18 cellular contexts compared by ENCODE assay signal in the genomic region with DNA sequence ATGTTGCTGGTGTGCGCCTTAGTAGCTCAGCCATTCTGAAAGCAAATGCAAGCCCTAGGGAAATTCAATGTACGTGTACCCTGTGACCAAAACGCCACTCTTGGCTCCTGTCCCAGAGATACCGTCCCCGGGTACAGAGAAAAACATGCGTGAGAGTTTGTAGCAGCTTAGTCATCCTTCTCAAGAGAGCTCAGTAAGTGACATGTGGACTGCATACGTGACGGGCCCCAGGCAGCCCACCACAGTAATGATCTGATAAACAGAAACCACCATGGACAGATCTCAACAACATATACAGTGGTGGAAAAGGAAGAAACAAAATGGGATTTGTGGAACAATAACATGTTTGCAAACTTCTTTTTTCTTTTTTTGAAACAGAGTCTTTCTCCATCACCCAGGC. TPM values are rescaled to one million over a fixed set of nuclear protein-coding genes. Genes with fewer than 3 reads are reported as not detected.
DNase-seq lines count a peak whose midpoint lies in the region; ATAC-seq and TF ChIP-seq lines count a peak whose summit lies in the region.
"Had no signal": no experiment of that assay in that cellular context is flagged by ENCODE, and none has a peak within 500 bp of the region (broad histone marks: within the 10 kb centered on the region; RNA-seq: fewer than 3 reads in every experiment).

No MANE protein-coding gene starts in this region.

- H3K9me3 Mint-ChIP-seq in MCF 10A (ENCODE audit: unreplicated experiment) = no peaks in the 10 kb centered on the region
- no peaks in the 10 kb centered on the region for H3K9me3 Mint-ChIP-seq in activated naive CD8-positive, alpha-beta T cell treated with anti-CD3 and anti-CD28 coated beads, Interleukin-2, amount 50 U/mL, for 24 hours
- H3K9me3 Mint-ChIP-seq: GM23338 had no signal

- TF ChIP-seq CTCF in MCF 10A (IDR thresholded peaks at IDR 0.05; ENCODE audit: unreplicated experiment) (no peak), mammary epithelial cell (conservative IDR thresholded peaks at IDR 0.05 in 1 of 2, IDR thresholded peaks at IDR 0.05 in 1 of 2; ENCODE audit: extremely low read depth in 1 of 2, insufficient read depth in 1 of 2, low read depth in 1 of 2, low read length in 2 of 2) (no peak), fibroblast of villous mesenchyme (IDR thresholded peaks at IDR 0.05; ENCODE audit: insufficient read depth, low read depth, low read length) (no peak), transverse colon (IDR thresholded peaks at IDR 0.05) (no peak)

- H3K36me3 Mint-ChIP-seq in MCF 10A (ENCODE audit: insufficient read depth, unreplicated experiment) = peaks cover 5% of the 10 kb centered on the region
- no peaks in the 10 kb centered on the region for H3K36me3 Mint-ChIP-seq in activated naive CD8-positive, alpha-beta T cell treated with anti-CD3 and anti-CD28 coated beads, Interleukin-2, amount 50 U/mL, for 24 hours (ENCODE audit: low read depth)
- H3K36me3 Mint-ChIP-seq: CD8-positive, alpha-beta memory T cell; type B pancreatic cell had no signal

- H3K4me1 ChIP-seq in mammary epithelial cell (ENCODE audit: insufficient read depth, low read length) = peaks cover 12% of the 10 kb centered on the region
- H3K4me1 ChIP-seq in transverse colon = peaks cover 0 to 9% (median 0%) of the 10 kb centered on the region in 4 donors
- H3K4me1 ChIP-seq: A549 had no signal

- H3K27me3 ChIP-seq in mammary epithelial cell (ENCODE audit: insufficient read depth, low read length) (peaks cover 2% of the 10 kb centered on the region), transverse colon (no peaks in the 10 kb centered on the region)

- no peak overlapping the region for H3K9ac ChIP-seq in mammary epithelial cell (ENCODE audit: insufficient read depth, low read length)

- H3K27me3 Mint-ChIP-seq in MCF 10A (ENCODE audit: insufficient read depth, unreplicated experiment) = no peaks in the 10 kb centered on the region
- peaks cover 33% of the 10 kb centered on the region for H3K27me3 Mint-ChIP-seq in activated naive CD8-positive, alpha-beta T cell treated with anti-CD3 and anti-CD28 coated beads, Interleukin-2, amount 50 U/mL, for 24 hours
- H3K27me3 Mint-ChIP-seq: type B pancreatic cell had no signal

- CTCF ChIA-PET in MCF 10A (lab: Yijun Ruan, JAX) (interaction anchor here (0.6 kb wide), 1 partner anchor 942 kb away, joined by 3 read pairs; no protein-coding TSS in a partner anchor), mammary epithelial cell (lab: Charles Lee; ENCODE audit: low non-redundant PET) (no interaction called here)

- H3K4me3 ChIP-seq in mammary epithelial cell (replicated peaks in 1 of 3; ENCODE audit: insufficient read depth in 1 of 3, low read depth in 2 of 3, low read length in 3 of 3) (no peak overlapping the region), fibroblast of villous mesenchyme (ENCODE audit: low read depth, low read length) (no peak overlapping the region), transverse colon (no peak overlapping the region)
- H3K4me3 ChIP-seq: A549, GM23338 had no signal

- 33% methylated on average over 8 of the region's 8 CpGs for WGBS in mammary epithelial cell (ENCODE audit: low coverage, missing lambda C conversion rate)
- WGBS in transverse colon (ENCODE audit: low coverage in 1 of 2), 2 donors = 62 to 71% methylated on average over 3 to 8 of the region's 8 CpGs

- no peaks in the 10 kb centered on the region for H3K36me3 ChIP-seq in mammary epithelial cell (ENCODE audit: insufficient read depth, low read length)
- no peaks in the 10 kb centered on the region for H3K36me3 ChIP-seq in transverse colon

- dilution Hi-C loops in mammary epithelial cell (cut with HindIII; ENCODE audit: low sequenced_read_pairs) = no loop called here

- no peaks in the 10 kb centered on the region for H3K79me2 ChIP-seq in mammary epithelial cell (ENCODE audit: insufficient read depth, low read length)

- H3K4me3 Mint-ChIP-seq in MCF 10A (ENCODE audit: unreplicated experiment) = no peak overlapping the region
- H3K4me3 Mint-ChIP-seq in activated naive CD8-positive, alpha-beta T cell treated with anti-CD3 and anti-CD28 coated beads, Interleukin-2, amount 50 U/mL, for 24 hours = no peak overlapping the region
- H3K4me3 Mint-ChIP-seq: CD8-positive, alpha-beta memory T cell; GM23338; type B pancreatic cell had no signal

- in situ Hi-C loops in mammary epithelial cell (cut with MboI; ENCODE audit: low sequenced_read_pairs in 2 of 2) (no loop called here), transverse colon (cut with MboI; ENCODE audit: low pct_ligation_motif_present in 1 of 4, low pct_unique_long_range_greater_than_20kb in 1 of 4, low sequenced_read_pairs in 3 of 4) (no loop called here)

- no peak overlapping the region for H3K27ac Mint-ChIP-seq in MCF 10A (ENCODE audit: low read depth, unreplicated experiment)
- H3K27ac Mint-ChIP-seq in activated naive CD8-positive, alpha-beta T cell treated with anti-CD3 and anti-CD28 coated beads, Interleukin-2, amount 50 U/mL, for 24 hours = no peak overlapping the region
- H3K27ac Mint-ChIP-seq: GM23338, type B pancreatic cell had no signal

- H3K9me3 ChIP-seq in mammary epithelial cell (replicated peaks; ENCODE audit: insufficient read depth, low read length) (no peaks in the 10 kb centered on the region), transverse colon (no peaks in the 10 kb centered on the region)

- no peak for TF ChIP-seq POLR2A in transverse colon (IDR thresholded peaks at IDR 0.05)

- BruUV-seq in MCF 10A (replicated peaks; lab: Mats Ljungman, UMichigan) = no TSS peak
- no TSS peak for BruUV-seq in mammary epithelial cell (replicated peaks; lab: Mats Ljungman, UMichigan)

- H2AFZ ChIP-seq in mammary epithelial cell (ENCODE audit: low read depth, low read length) = no peak overlapping the region
- H2AFZ ChIP-seq: GM23338 had no signal

- H3K4me2 ChIP-seq in mammary epithelial cell (ENCODE audit: insufficient read depth, low read depth, low read length) = no peak overlapping the region
- H3K4me2 ChIP-seq: A549, GM23338 had no signal

- H3K27ac ChIP-seq in mammary epithelial cell (ENCODE audit: insufficient read depth, low read depth, low read length) (no peak overlapping the region), transverse colon (no peak overlapping the region)
- H3K27ac ChIP-seq: A549 had no signal

- POLR2A ChIA-PET in MCF 10A (lab: Yijun Ruan, JAX) = interaction anchor here (1.1 kb wide), 1 partner anchor 10 kb away, joined by 3 read pairs; no protein-coding TSS in a partner anchor

- no peak for TF ChIP-seq EP300 in transverse colon (IDR thresholded peaks at IDR 0.05; ENCODE audit: low read depth)

- intact Hi-C loops in MCF 10A (cut with micrococcal nuclease) (no loop called here), mammary epithelial cell (cut with micrococcal nuclease) (no loop called here), transverse colon (cut with DNase I; ENCODE audit: low total_unique reads) (no loop called here)

- no peaks in the 10 kb centered on the region for H4K20me1 ChIP-seq in mammary epithelial cell (ENCODE audit: insufficient read depth, low read length)

- DNase-seq in MCF 10A (ENCODE audit: unreplicated experiment) = peak; percentile 11
- DNase-seq in mammary epithelial cell = no peak
- DNase-seq in OCI-M1 (lab: John Stamatoyannopoulos, UW) = peak; percentile 43
- peak; percentile 19 for DNase-seq in fibroblast of villous mesenchyme (ENCODE audit: low read depth)
- DNase-seq in transverse colon = peak; percentile 27
- no peak for DNase-seq in activated naive CD8-positive, alpha-beta T cell treated with anti-CD3 and anti-CD28 coated beads, Interleukin-2, amount 50 U/mL, for 24 hours
- DNase-seq: activated CD4-positive, alpha-beta T cell treated with anti-CD3 and anti-CD28 coated beads for 48 hours; activated naive CD4-positive, alpha-beta T cell; CD8-positive, alpha-beta memory T cell; hippocampal formation; kidney glomerular epithelial cell; NCI-H1417 treated with DMSO at 0.1 percent for 48 hours; NK-92 treated with Interleukin-12 subunit alpha and Interleukin-12 subunit beta, amount 100 ng/mL, for 24 hours had no signal

- ATAC-seq in activated naive CD8-positive, alpha-beta T cell treated with anti-CD3 and anti-CD28 coated beads, Interleukin-2, amount 50 U/mL, for 24 hours = no peak
- ATAC-seq in GM18870 (IDR thresholded peaks at IDR 0.05; ENCODE audit: unreplicated experiment) (no peak), HG03280 (IDR thresholded peaks at IDR 0.05; ENCODE audit: unreplicated experiment) (no peak)
- ATAC-seq: A549, GM23338 had no signal

- H3K4me1 Mint-ChIP-seq in MCF 10A (ENCODE audit: insufficient read depth, unreplicated experiment) = peaks cover 6% of the 10 kb centered on the region
- H3K4me1 Mint-ChIP-seq in activated naive CD8-positive, alpha-beta T cell treated with anti-CD3 and anti-CD28 coated beads, Interleukin-2, amount 50 U/mL, for 24 hours = no peaks in the 10 kb centered on the region
- H3K4me1 Mint-ChIP-seq: CD8-positive, alpha-beta memory T cell; GM23338 had no signal

RNA-seq across cellular contexts. Expression of a gene that starts 45.1 kb away (rescaled TPM):
- total RNA-seq in MCF 10A (2022) = 2.7 and 2.8 TPM in 2 replicates
- 1 to 10 TPM; 2.5 to 6.0 TPM for total RNA-seq in mammary epithelial cell
- polyA plus RNA-seq in mammary epithelial cell = 7.6 TPM
- 10.3 TPM for polyA minus RNA-seq in mammary epithelial cell
- total RNA-seq in fibroblast of villous mesenchyme = 102 and 279 TPM in 2 replicates
- total RNA-seq in transverse colon = 10 to 100 TPM in 2 of 4 donors, 1 to 10 TPM in 2; 2.0 to 13.5 (median 8.3) TPM
- polyA plus RNA-seq: CD8-positive, alpha-beta memory T cell had no signal

Comparison
In these comparisons a context has a peak if more than half of its experiments do, and no peak if none do; other contexts are left out.
1. DNase-seq: peak in MCF 10A (single experiment), OCI-M1 (single experiment), fibroblast of villous mesenchyme (single experiment) and transverse colon (single experiment); none in mammary epithelial cell (single experiment) and activated naive CD8-positive, alpha-beta T cell treated with anti-CD3 and anti-CD28 coated beads, Interleukin-2, amount 50 U/mL, for 24 hours (single experiment).